Comparison of ENCODE assay signal across 8 cellular contexts in the genomic region with DNA sequence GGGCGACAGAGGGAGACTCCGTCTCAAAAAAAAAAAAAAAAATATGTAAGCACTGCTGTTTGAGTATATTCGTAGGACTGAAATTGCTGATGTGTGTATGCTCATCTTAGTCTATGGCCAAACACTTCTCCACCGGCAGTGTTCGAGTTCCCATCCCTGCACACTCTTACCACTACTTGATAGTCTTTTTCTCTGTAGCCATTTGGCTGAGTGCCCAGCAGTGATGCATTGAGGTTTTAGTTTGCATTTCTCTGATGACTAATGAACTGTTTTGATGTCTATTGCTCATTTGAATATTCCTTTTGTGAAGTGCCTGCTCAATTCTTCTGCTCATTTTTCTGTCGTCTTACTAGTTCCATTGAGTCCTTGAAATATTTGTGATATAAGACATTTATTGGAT. TPM values are rescaled to one million over a fixed set of nuclear protein-coding genes. Genes with fewer than 3 reads are reported as not detected.
DNase-seq lines count a peak whose midpoint lies in the region; ATAC-seq lines count a peak whose summit lies in the region.

No MANE protein-coding gene starts in this region.

- peaks cover 4% of the 10 kb centered on the region for H3K4me1 ChIP-seq in right cardiac atrium (ENCODE audit: control insufficient read depth, insufficient read depth, low read length)
- peaks cover 7% of the 10 kb centered on the region for H3K4me1 ChIP-seq in mesendoderm (ENCODE audit: control insufficient read depth, low read depth, low read length)

- no peaks in the 10 kb centered on the region for H3K79me1 ChIP-seq in mesendoderm (ENCODE audit: low read length)

- DNase-seq in right cardiac atrium (peak; percentile 55 to 69 (median 67)), left ventricle myocardium superior (no peak), NCI-H510A (lab: John Stamatoyannopoulos, UW) (peak; percentile 77), mesendoderm (no peak)
- peak; percentile 61 to 74 (median 63) for DNase-seq in activated CD8-positive, alpha-beta memory T cell treated with anti-CD3 and anti-CD28 coated beads for 48 hours (ENCODE audit: low read depth in 2 of 3, low spot score in 2 of 3)
- DNase-seq in stimulated activated CD4-positive, alpha-beta T cell treated with anti-CD3 and anti-CD28 coated beads, Interleukin-1b, Interleukin-23, amount 100 ng/mL, for 24 hours (ENCODE audit: low read depth in 4 of 4, low spot score in 1 of 4), result peak; percentile 73 to 85 (median 78)

- H3K27me3 ChIP-seq in right cardiac atrium (ENCODE audit: control insufficient read depth, insufficient read depth) (no peaks in the 10 kb centered on the region), mesendoderm (ENCODE audit: insufficient read depth, low read length, poor library complexity) (no peaks in the 10 kb centered on the region)

- no peak overlapping the region for H2BK5ac ChIP-seq in mesendoderm (ENCODE audit: low read length)

- H3K79me2 ChIP-seq in mesendoderm (ENCODE audit: control insufficient read depth, insufficient read depth, low read length), result no peaks in the 10 kb centered on the region

- H4K5ac ChIP-seq in mesendoderm (ENCODE audit: low read length), result no peak overlapping the region

- intact Hi-C loops in right cardiac atrium (cut with DNase I) (no loop called here), left ventricle myocardium superior (cut with micrococcal nuclease) (no loop called here)

- H2AK5ac ChIP-seq in mesendoderm (ENCODE audit: low read length), result no peak overlapping the region

- WGBS in right cardiac atrium, result 58% methylated on average over 6 of the region's 6 CpGs
- no CpG with 5 or more reads among the region's 6 CpGs for WGBS in mesendoderm (ENCODE audit: extremely low coverage, insufficient coverage, low lambda C conversion rate)

- H2BK15ac ChIP-seq in mesendoderm (replicated peaks; ENCODE audit: low read depth), result no peak overlapping the region

- H3K9me3 ChIP-seq in right cardiac atrium (ENCODE audit: control insufficient read depth, low read length), result no peaks in the 10 kb centered on the region

- H3K18ac ChIP-seq in mesendoderm (ENCODE audit: low read length), result no peak overlapping the region

- H3K56ac ChIP-seq in mesendoderm (ENCODE audit: low read length), result no peak overlapping the region

- no peak overlapping the region for H3K27ac ChIP-seq in right cardiac atrium (ENCODE audit: low read length)
- H3K27ac ChIP-seq in mesendoderm (ENCODE audit: low read depth, low read length), result no peak overlapping the region

- no peak overlapping the region for H3K23ac ChIP-seq in mesendoderm (ENCODE audit: low read length)

- no peaks in the 10 kb centered on the region for H3K36me3 ChIP-seq in mesendoderm (ENCODE audit: control insufficient read depth, insufficient read depth, low read length)

- H3K4me3 ChIP-seq in right cardiac atrium (ENCODE audit: low read length) (no peak overlapping the region), mesendoderm (ENCODE audit: low read length) (no peak overlapping the region)

- no peak overlapping the region for H3K4me2 ChIP-seq in mesendoderm (ENCODE audit: low read length)

- no peak overlapping the region for H3K4ac ChIP-seq in mesendoderm (ENCODE audit: low read depth, low read length)

- no peak overlapping the region for H2BK120ac ChIP-seq in mesendoderm (ENCODE audit: low read depth, low read length)

- ATAC-seq in right cardiac atrium, result no peak
- no peak for ATAC-seq in left ventricle myocardium superior
- ATAC-seq in HG03060 (IDR thresholded peaks at IDR 0.05; ENCODE audit: low read depth, unreplicated experiment), result peak; percentile 79
- peak; percentile 62 for ATAC-seq in esophagus mucosa

- no peak overlapping the region for H4K8ac ChIP-seq in mesendoderm (ENCODE audit: low read depth, low read length)

- H3K9ac ChIP-seq in mesendoderm (ENCODE audit: low read length), result no peak overlapping the region

RNA-seq across cellular contexts. Expression of a gene that starts 1.9 kb away (rescaled TPM):
- 1 to 10 TPM; 9.3 to 9.7 (median 9.5) TPM for total RNA-seq in right cardiac atrium
- 5.8 TPM for polyA plus RNA-seq in right cardiac atrium
- 7.8 TPM for total RNA-seq in left ventricle myocardium superior
- total RNA-seq in esophagus mucosa, result 5.8 TPM
- 3.8 TPM for polyA plus RNA-seq in mesendoderm (2013, experiment 1 of 2)
- 4.2 TPM for polyA plus RNA-seq in mesendoderm (2013, experiment 2 of 2)

RNA-seq across cellular contexts. Expression of a gene that starts 15.9 kb away (rescaled TPM):
- total RNA-seq in right cardiac atrium (10 to 100 TPM; 23.3 to 30.0 (median 25.3) TPM), left ventricle myocardium superior (29.1 TPM), esophagus mucosa (13.2 TPM)
- 34.9 TPM for polyA plus RNA-seq in right cardiac atrium
- polyA plus RNA-seq in mesendoderm (2013, experiment 1 of 2), result 21.5 TPM
- 22.1 TPM for polyA plus RNA-seq in mesendoderm (2013, experiment 2 of 2)

RNA-seq across cellular contexts. Expression of a gene that starts 16.1 kb away (rescaled TPM):
- 10 to 100 TPM; 65.1 to 85.4 (median 72.0) TPM for total RNA-seq in right cardiac atrium
- 49.6 TPM for polyA plus RNA-seq in right cardiac atrium
- 68.6 TPM for total RNA-seq in left ventricle myocardium superior
- 49.0 TPM for total RNA-seq in esophagus mucosa
- 44.3 TPM for polyA plus RNA-seq in mesendoderm (2013, experiment 1 of 2)
- polyA plus RNA-seq in mesendoderm (2013, experiment 2 of 2), result 42.1 TPM

RNA-seq across cellular contexts. Expression of a gene that starts 19.0 kb away (rescaled TPM):
- total RNA-seq in right cardiac atrium (10 to 100 TPM in 3 of 4 donors, 1 to 10 TPM in 1; 9.9 to 14.9 (median 10.4) TPM), left ventricle myocardium superior (11.1 TPM), esophagus mucosa (17.4 TPM)
- 10.6 TPM for polyA plus RNA-seq in right cardiac atrium
- polyA plus RNA-seq in mesendoderm (2013, experiment 1 of 2), result 20.0 TPM
- 20.1 TPM for polyA plus RNA-seq in mesendoderm (2013, experiment 2 of 2)

Comparison
In these comparisons a context has a peak if more than half of its experiments do, and no peak if none do; other contexts are left out.
1. DNase-seq: peak in right cardiac atrium (3 of 3), NCI-H510A (single experiment), activated CD8-positive, alpha-beta memory T cell treated with anti-CD3 and anti-CD28 coated beads for 48 hours (3 of 3) and stimulated activated CD4-positive, alpha-beta T cell treated with anti-CD3 and anti-CD28 coated beads, Interleukin-1b, Interleukin-23, amount 100 ng/mL, for 24 hours (4 of 4); none in left ventricle myocardium superior (single experiment) and mesendoderm (single experiment).
2. ATAC-seq: peak in HG03060 (single experiment) and esophagus mucosa (single experiment); none in right cardiac atrium (0 of 2) and left ventricle myocardium superior (single experiment).